In the genomic region with DNA sequence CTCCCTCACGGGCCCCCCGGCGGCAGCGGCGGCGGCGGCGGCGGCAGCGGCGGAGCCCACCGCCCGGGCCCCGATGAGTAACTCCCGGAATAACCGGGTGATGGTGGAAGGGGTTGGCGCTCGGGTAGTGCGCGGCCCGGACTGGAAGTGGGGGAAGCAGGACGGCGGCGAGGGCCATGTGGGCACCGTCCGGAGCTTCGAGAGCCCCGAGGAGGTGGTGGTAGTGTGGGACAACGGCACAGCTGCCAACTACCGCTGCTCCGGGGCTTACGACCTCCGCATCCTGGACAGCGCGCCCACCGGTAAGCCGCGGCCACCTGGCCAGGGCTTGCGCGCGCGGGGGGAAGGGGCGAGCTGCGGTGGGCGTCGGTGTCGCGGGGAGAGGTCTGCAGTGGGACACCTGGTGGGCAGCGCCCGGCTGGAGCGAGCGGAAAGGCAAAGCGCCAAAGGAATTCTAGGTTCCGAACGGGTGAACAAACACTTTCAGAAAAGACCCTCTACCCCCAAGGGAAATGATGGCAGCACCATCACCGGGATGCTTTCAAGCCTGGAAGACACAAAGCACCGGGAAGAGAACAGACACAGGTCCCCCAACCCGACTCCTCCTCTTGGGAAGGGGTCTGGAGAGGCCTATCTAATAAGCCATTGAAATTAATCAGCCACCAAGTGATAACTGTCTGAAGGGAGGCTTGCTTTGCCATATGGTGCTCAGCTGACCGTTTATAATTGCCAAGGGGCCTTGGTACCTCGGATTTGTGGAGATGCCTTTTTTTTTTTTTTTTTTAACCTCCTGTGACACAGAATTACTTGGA, we compare ENCODE assay signal across 8 cellular contexts. TPM values are rescaled to one million over a fixed set of nuclear protein-coding genes. Genes with fewer than 3 reads are reported as not detected.
DNase-seq lines count a peak whose midpoint lies in the region; ATAC-seq and TF ChIP-seq lines count a peak whose summit lies in the region.

No MANE protein-coding gene starts in this region.

- in situ Hi-C loops in GM13976 (cut with MboI; ENCODE audit: low sequenced_read_pairs, unreplicated experiment), result no loop called here

- H2AFZ ChIP-seq in OCI-LY7 (ENCODE audit: low read length), result no peak overlapping the region
- peak overlapping the region; percentile 68 for H2AFZ ChIP-seq in hepatocyte

- H4K20me1 ChIP-seq in OCI-LY7 (ENCODE audit: insufficient read depth, low read length), result no peaks in the 10 kb centered on the region; the same call in 1 of the 2 replicates
- H4K20me1 ChIP-seq in hepatocyte (ENCODE audit: insufficient read depth, poor library complexity, severe bottlenecking), result peaks cover 52% of the 10 kb centered on the region

- H3K27ac ChIP-seq in 22Rv1 (peak overlapping the region; percentile 92), OCI-LY7 (ENCODE audit: low read depth, low read length, poor library complexity, severe bottlenecking) (peak overlapping the region; percentile 80), hepatocyte (peak overlapping the region; percentile 98)

- 0 out of 2 replicates have a peak, but pooled peaks have one; percentile 9 for TF ChIP-seq CTCF in 22Rv1 (IDR thresholded peaks at IDR 0.05)
- TF ChIP-seq CTCF in GM13976 (IDR thresholded peaks at IDR 0.05; ENCODE audit: borderline replicate concordance, control extremely low read depth, extremely low read depth, insufficient read depth, missing control alignments), result no peak
- peak; percentile 20; the same call in 1 of the 2 replicates for TF ChIP-seq CTCF in OCI-LY7 (conservative IDR thresholded peaks at IDR 0.05; ENCODE audit: low read length)
- TF ChIP-seq CTCF in hepatocyte (IDR thresholded peaks at IDR 0.05; ENCODE audit: poor library complexity), result no peak

- H3K27ac Mint-ChIP-seq in activated naive CD8-positive, alpha-beta T cell treated with anti-CD3 and anti-CD28 coated beads, Interleukin-2, amount 50 U/mL, for 24 hours, result peak overlapping the region; percentile 42

- no TSS peak for BruUV-seq in OCI-LY7 (replicated peaks; lab: Mats Ljungman, UMichigan)

- H3K9me2 ChIP-seq in OCI-LY7 (ENCODE audit: insufficient read depth, low read length) (no peaks in the 10 kb centered on the region), hepatocyte (replicated peaks; ENCODE audit: insufficient read depth) (no peaks in the 10 kb centered on the region)

- H3K4me2 ChIP-seq in OCI-LY7 (ENCODE audit: low read length) (peak overlapping the region; percentile 77), hepatocyte (peak overlapping the region; percentile 92)

- intact Hi-C loops in OCI-LY7 (cut with micrococcal nuclease; ENCODE audit: unreplicated experiment) (loop anchor here (5.0 kb wide), 1 partner anchor 54 kb away; no protein-coding TSS in a partner anchor), sciatic nerve (cut with DNase I) (no loop called here)

- H3K27me3 Mint-ChIP-seq in activated naive CD8-positive, alpha-beta T cell treated with anti-CD3 and anti-CD28 coated beads, Interleukin-2, amount 50 U/mL, for 24 hours, result no peaks in the 10 kb centered on the region

- H3K79me2 ChIP-seq in OCI-LY7 (ENCODE audit: insufficient read depth, low read depth, low read length), result peaks cover 55% of the 10 kb centered on the region
- H3K79me2 ChIP-seq in hepatocyte, result peaks cover 54% of the 10 kb centered on the region

- H3K36me3 ChIP-seq in OCI-LY7 (ENCODE audit: insufficient read depth, low read length), result peaks cover 6% of the 10 kb centered on the region; the same call in 1 of the 2 replicates
- H3K36me3 ChIP-seq in hepatocyte (replicated peaks; ENCODE audit: insufficient read depth, low read depth), result no peaks in the 10 kb centered on the region

- no peaks in the 10 kb centered on the region for H3K27me3 ChIP-seq in hepatocyte

- ATAC-seq in HG02981 (IDR thresholded peaks at IDR 0.05; ENCODE audit: unreplicated experiment) (peak; percentile 12), sciatic nerve (no peak)
- no peak for ATAC-seq in activated naive CD8-positive, alpha-beta T cell treated with anti-CD3 and anti-CD28 coated beads, Interleukin-2, amount 50 U/mL, for 24 hours

- H3K9me3 ChIP-seq in OCI-LY7 (ENCODE audit: low read length), result no peaks in the 10 kb centered on the region
- no peaks in the 10 kb centered on the region for H3K9me3 ChIP-seq in hepatocyte (ENCODE audit: low read depth)

- peaks cover 3% of the 10 kb centered on the region for H3K36me3 Mint-ChIP-seq in activated naive CD8-positive, alpha-beta T cell treated with anti-CD3 and anti-CD28 coated beads, Interleukin-2, amount 50 U/mL, for 24 hours (ENCODE audit: low read depth)

- 1% methylated on average over 41 of the region's 60 CpGs for WGBS in hepatocyte (ENCODE audit: low lambda C conversion rate, missing lambda C conversion rate)

- peaks cover 43% of the 10 kb centered on the region for H3K4me1 Mint-ChIP-seq in activated naive CD8-positive, alpha-beta T cell treated with anti-CD3 and anti-CD28 coated beads, Interleukin-2, amount 50 U/mL, for 24 hours

- POLR2A ChIA-PET in OCI-LY7 (lab: Charles Lee), result interaction anchor here (0.6 to 4.7 kb wide), 10 partner anchors 10 to 1499 kb away, joined by 3 to 50 read pairs (median 4); a partner anchor contains a TSS

- CTCF ChIA-PET in OCI-LY7 (lab: Charles Lee; ENCODE audit: unreplicated experiment), result interaction anchor here (1.0 kb wide), 1 partner anchor 141 kb away, joined by 4 read pairs; no protein-coding TSS in a partner anchor

- H3K4me3 ChIP-seq in OCI-LY7 (ENCODE audit: low read depth, low read length, poor library complexity, severe bottlenecking), result peak overlapping the region; percentile 95
- H3K4me3 ChIP-seq in hepatocyte, result peak overlapping the region; percentile 62

- H3K4me1 ChIP-seq in OCI-LY7 (ENCODE audit: insufficient read depth, low read length, poor library complexity, severe bottlenecking) (peaks cover 46% of the 10 kb centered on the region), hepatocyte (ENCODE audit: insufficient read depth) (peaks cover 9% of the 10 kb centered on the region)

- DNase-seq in GM13976 (ENCODE audit: low spot score), result peak; percentile 48
- peak; percentile 47 for DNase-seq in OCI-LY7 (ENCODE audit: low spot score)
- peak; percentile 47 for DNase-seq in activated naive CD8-positive, alpha-beta T cell treated with anti-CD3 and anti-CD28 coated beads, Interleukin-2, amount 50 U/mL, for 24 hours
- DNase-seq in hepatocyte (ENCODE audit: low spot score), result peak; percentile 22
- DNase-seq in sciatic nerve (ENCODE audit: low spot score), result peak; percentile 68
- DNase-seq in MV-4-11 (lab: John Stamatoyannopoulos, UW), result no peak

- H3K9me3 Mint-ChIP-seq in activated naive CD8-positive, alpha-beta T cell treated with anti-CD3 and anti-CD28 coated beads, Interleukin-2, amount 50 U/mL, for 24 hours, result peaks cover 9% of the 10 kb centered on the region

- peak overlapping the region; percentile 83 for H3K4me3 Mint-ChIP-seq in activated naive CD8-positive, alpha-beta T cell treated with anti-CD3 and anti-CD28 coated beads, Interleukin-2, amount 50 U/mL, for 24 hours

RNA-seq across cellular contexts. Expression of a gene that starts 1.1 kb away (rescaled TPM):
- 40.5 and 51.6 TPM in 2 replicates for total RNA-seq in OCI-LY7 (2014; rRNA removed; shearing (Covaris generic))
- total RNA-seq in OCI-LY7 (2022), result 81.6 and 84.5 TPM in 2 replicates
- 52.9 and 62.3 TPM in 2 replicates for total RNA-seq in hepatocyte
- 6.9 and 8.3 TPM in 2 replicates for polyA plus RNA-seq in hepatocyte
- total RNA-seq in sciatic nerve, result 50.4 TPM

RNA-seq across cellular contexts. Expression of a gene that starts 37.1 kb away (rescaled TPM):
- total RNA-seq in OCI-LY7 (2014; rRNA removed; shearing (Covaris generic)), result 126 and 154 TPM in 2 replicates
- 169 and 185 TPM in 2 replicates for total RNA-seq in OCI-LY7 (2022)
- 51.6 and 60.1 TPM in 2 replicates for total RNA-seq in hepatocyte
- polyA plus RNA-seq in hepatocyte, result 45.0 and 45.9 TPM in 2 replicates
- total RNA-seq in sciatic nerve, result 15.4 TPM

Comparison
In these comparisons a context has a peak if more than half of its experiments do, and no peak if none do; other contexts are left out.
1. CTCF ChIP-seq: peak in 22Rv1 (single experiment) and OCI-LY7 (single experiment); none in GM13976 (single experiment) and hepatocyte (single experiment).
2. Peak in every context shown above with its lines, with median percentiles within 50 percentile points of each other: H3K27ac ChIP-seq.